31 cellular contexts compared by ENCODE assay signal in genomic region chr9:89168901-89169813, GRCh38. TPM values are rescaled to one million over a fixed set of nuclear protein-coding genes. Genes with fewer than 3 reads are reported as not detected.
"Had no signal": no experiment of that assay in that cellular context is flagged by ENCODE, and none has a peak within 500 bp of the region (broad histone marks: within the 10 kb centered on the region; RNA-seq: fewer than 3 reads in every experiment).

No MANE protein-coding gene starts in this region.

- H3K4me2 ChIP-seq: KMS-11 had no signal

- H3K27ac ChIP-seq: ascending aorta, body of pancreas, KMS-11, SK-N-MC had no signal

- H3K9ac ChIP-seq: KMS-11 had no signal

- DNase-seq: activated B cell treated with CpG ODN at 0.5 μM for 24 hours; activated CD4-positive, alpha-beta T cell treated with anti-CD3 and anti-CD28 coated beads for 1 hour; activated CD4-positive, alpha-beta T cell treated with anti-CD3 and anti-CD28 coated beads, Interleukin-2, amount 10 ng/mL, durations not matched to agents 24 days and 14 days; activated CD4-positive, alpha-beta T cell treated with anti-CD3 and anti-CD28 coated beads, Interleukin-2, amount 50 U/mL, for 48 hours; activated CD8-positive, alpha-beta memory T cell treated with anti-CD3 and anti-CD28 coated beads, Interleukin-2, amount 10 ng/mL, durations not matched to agents 7 days and 5 days; activated effector memory CD4-positive, alpha-beta T cell treated with anti-CD3 and anti-CD28 coated beads, Interleukin-2, amount 50 U/mL, for 16 hours; activated naive CD4-positive, alpha-beta T cell treated with Interleukin-2 at 50 U/mL for 16 hours; activated naive CD8-positive, alpha-beta T cell treated with anti-CD3 and anti-CD28 coated beads, Interleukin-2, amount 50 U/mL, for 24 hours; activated T-cell treated with anti-CD3 and anti-CD28 coated beads, Interleukin-2, amount 50 U/mL, for 24 hours; amniotic stem cell; body of pancreas; MG63; MV-4-11; NCI-H1092 treated with DMSO at 0.1 percent for 48 hours; NCI-H1417 treated with DMSO at 0.1 percent for 48 hours; NCI-H1694; NCI-H2029; NCI-H2107; NCI-H2171 treated with DMSO at 0.1 percent for 48 hours; NCI-H345; NCI-H510A; NCI-H526 treated with DMSO at 0.1 percent for 48 hours; NK-92 treated with Interleukin-12 subunit alpha and Interleukin-12 subunit beta, amount 100 ng/mL, for 24 hours; T-cell; T-helper 2 cell; T1000 had no signal

- ATAC-seq: activated CD8-positive, alpha-beta memory T cell treated with anti-CD3 and anti-CD28 coated beads, Interleukin-2, amount 10 ng/mL, durations not matched to agents 7 days and 5 days; activated naive CD4-positive, alpha-beta T cell treated with anti-CD3 and anti-CD28 coated beads, Interleukin-2, amount 50 U/mL, for 72 hours; activated naive CD8-positive, alpha-beta T cell treated with anti-CD3 and anti-CD28 coated beads, Interleukin-2, amount 50 U/mL, for 24 hours; body of pancreas; Right ventricle myocardium inferior; T-cell had no signal

- H3K4me1 ChIP-seq: ascending aorta, body of pancreas had no signal

- H3K27me3 ChIP-seq: ascending aorta, body of pancreas, MG63 had no signal

- H3K36me3 ChIP-seq: ascending aorta, MG63 had no signal

- H3K4me3 ChIP-seq: ascending aorta, body of pancreas, MG63, SK-N-MC had no signal

- H3K9me3 ChIP-seq: ascending aorta, body of pancreas, MG63 had no signal

RNA-seq across cellular contexts. Expression of gene SHC3, which starts 9.5 kb away (rescaled TPM):
- total RNA-seq: activated B cell treated with CpG ODN at 0.5 μM for 24 hours; activated CD4-positive, alpha-beta T cell treated with anti-CD3 and anti-CD28 coated beads, Interleukin-2, amount 10 ng/mL, durations not matched to agents 24 days and 14 days; activated CD8-positive, alpha-beta memory T cell treated with anti-CD3 and anti-CD28 coated beads, Interleukin-2, amount 10 ng/mL, durations not matched to agents 7 days and 5 days had no signal
